19 cellular contexts compared by ENCODE assay signal in the genomic region with DNA sequence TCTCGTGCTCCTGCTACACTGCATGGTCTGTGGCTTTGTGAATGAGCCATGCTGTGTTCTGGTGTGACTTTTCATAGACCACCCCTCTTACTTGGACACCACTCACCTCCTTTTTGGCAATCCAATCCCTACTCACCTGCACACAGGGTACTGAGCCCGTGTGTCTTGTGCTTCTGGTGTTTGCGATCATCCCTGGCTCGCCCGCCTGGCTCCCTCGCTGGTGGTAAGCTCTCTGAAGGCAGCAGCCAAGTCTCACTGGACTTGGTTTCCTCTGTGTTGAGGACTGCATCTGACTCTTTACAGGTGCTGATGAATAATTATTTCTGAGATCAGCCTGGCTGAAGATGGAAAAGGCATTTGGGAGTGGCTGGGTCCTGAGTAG.
"Had no signal": no experiment of that assay in that cellular context is flagged by ENCODE, and none has a peak within 500 bp of the region (broad histone marks: within the 10 kb centered on the region; RNA-seq: fewer than 3 reads in every experiment).

No MANE protein-coding gene starts in this region.

- H3K9me3 ChIP-seq: breast epithelium had no signal

- H3K4me3 Mint-ChIP-seq: activated CD4-positive, alpha-beta memory T cell treated with anti-CD3 and anti-CD28 coated beads, Interleukin-2, amount 10 ng/mL, durations not matched to agents 7 days and 5 days; activated naive CD4-positive, alpha-beta T cell treated with anti-CD3 and anti-CD28 coated beads, Interleukin-2, amount 10 ng/mL, durations not matched to agents 7 days and 5 days; activated naive CD8-positive, alpha-beta T cell treated with anti-CD3 and anti-CD28 coated beads, Interleukin-2, amount 10 ng/mL, durations not matched to agents 7 days and 5 days; activated T-helper 17 cell treated with anti-CD3 and anti-CD28 coated beads, Interleukin-2, amount 50 U/mL, for 72 hours; T-helper 17 cell; WTC11 had no signal

- H3K9me3 Mint-ChIP-seq: activated CD4-positive, alpha-beta memory T cell treated with anti-CD3 and anti-CD28 coated beads, Interleukin-2, amount 10 ng/mL, durations not matched to agents 7 days and 5 days; activated naive CD4-positive, alpha-beta T cell treated with anti-CD3 and anti-CD28 coated beads, Interleukin-2, amount 10 ng/mL, durations not matched to agents 7 days and 5 days; activated naive CD8-positive, alpha-beta T cell treated with anti-CD3 and anti-CD28 coated beads, Interleukin-2, amount 10 ng/mL, durations not matched to agents 7 days and 5 days; activated T-helper 17 cell treated with anti-CD3 and anti-CD28 coated beads, Interleukin-2, amount 50 U/mL, for 72 hours; WTC11 had no signal

- H3K4me1 ChIP-seq: breast epithelium had no signal

- H3K27ac Mint-ChIP-seq: activated CD4-positive, alpha-beta memory T cell treated with anti-CD3 and anti-CD28 coated beads, Interleukin-2, amount 10 ng/mL, durations not matched to agents 7 days and 5 days; activated naive CD4-positive, alpha-beta T cell treated with anti-CD3 and anti-CD28 coated beads, Interleukin-2, amount 10 ng/mL, durations not matched to agents 7 days and 5 days; activated naive CD8-positive, alpha-beta T cell treated with anti-CD3 and anti-CD28 coated beads, Interleukin-2, amount 10 ng/mL, durations not matched to agents 7 days and 5 days; activated T-helper 17 cell treated with anti-CD3 and anti-CD28 coated beads, Interleukin-2, amount 50 U/mL, for 72 hours; T-helper 17 cell; WTC11 had no signal

- ATAC-seq: activated T-helper 17 cell treated with anti-CD3 and anti-CD28 coated beads, Interleukin-2, amount 50 U/mL, for 72 hours; T-helper 17 cell had no signal

- H3K27me3 ChIP-seq: breast epithelium had no signal

- H3K27ac ChIP-seq: breast epithelium, KMS-11, PC-9 had no signal

- H3K4me1 Mint-ChIP-seq: activated CD4-positive, alpha-beta memory T cell treated with anti-CD3 and anti-CD28 coated beads, Interleukin-2, amount 10 ng/mL, durations not matched to agents 7 days and 5 days; activated naive CD4-positive, alpha-beta T cell treated with anti-CD3 and anti-CD28 coated beads, Interleukin-2, amount 10 ng/mL, durations not matched to agents 7 days and 5 days; activated T-helper 17 cell treated with anti-CD3 and anti-CD28 coated beads, Interleukin-2, amount 50 U/mL, for 72 hours had no signal

- H3K9ac ChIP-seq: KMS-11 had no signal

- H3K36me3 ChIP-seq: breast epithelium had no signal

- H2AFZ ChIP-seq: PC-9 had no signal

- H3K36me3 Mint-ChIP-seq: activated naive CD4-positive, alpha-beta T cell treated with anti-CD3 and anti-CD28 coated beads, Interleukin-2, amount 10 ng/mL, durations not matched to agents 7 days and 5 days; activated naive CD8-positive, alpha-beta T cell treated with anti-CD3 and anti-CD28 coated beads, Interleukin-2, amount 10 ng/mL, durations not matched to agents 7 days and 5 days; WTC11 had no signal

- DNase-seq: activated CD4-positive, alpha-beta memory T cell treated with anti-CD3 and anti-CD28 coated beads, Interleukin-2, amount 10 ng/mL, durations not matched to agents 7 days and 5 days; activated CD4-positive, alpha-beta T cell treated with anti-CD3 and anti-CD28 coated beads for 1 hour; activated CD4-positive, alpha-beta T cell treated with anti-CD3 and anti-CD28 coated beads, Interleukin-2, amount 50 U/mL, for 1 hour; activated gamma-delta T cell treated with Interleukin-2 at 50 U/mL for 16 hours; activated naive CD4-positive, alpha-beta T cell treated with anti-CD3 and anti-CD28 coated beads, Interleukin-2, amount 10 ng/mL, durations not matched to agents 7 days and 5 days; activated naive CD8-positive, alpha-beta T cell treated with anti-CD3 and anti-CD28 coated beads, Interleukin-2, amount 10 ng/mL, durations not matched to agents 7 days and 5 days; activated T-cell treated with anti-CD3 and anti-CD28 coated beads for 4 hours; activated T-cell treated with anti-CD3 and anti-CD28 coated beads, Interleukin-2, amount 50 U/mL, for 48 hours; central memory CD4-positive, alpha-beta T cell; NCI-H1105 treated with DMSO at 0.1 percent for 48 hours; NCI-H1436 treated with DMSO at 0.1 percent for 48 hours; NCI-H187; T-helper 17 cell; T-helper 9 cell had no signal

- H3K4me2 ChIP-seq: KMS-11, PC-9 had no signal

- H3K4me3 ChIP-seq: breast epithelium, PC-9 had no signal
